Comparison of ENCODE assay signal across 2 cellular contexts in the genomic region with DNA sequence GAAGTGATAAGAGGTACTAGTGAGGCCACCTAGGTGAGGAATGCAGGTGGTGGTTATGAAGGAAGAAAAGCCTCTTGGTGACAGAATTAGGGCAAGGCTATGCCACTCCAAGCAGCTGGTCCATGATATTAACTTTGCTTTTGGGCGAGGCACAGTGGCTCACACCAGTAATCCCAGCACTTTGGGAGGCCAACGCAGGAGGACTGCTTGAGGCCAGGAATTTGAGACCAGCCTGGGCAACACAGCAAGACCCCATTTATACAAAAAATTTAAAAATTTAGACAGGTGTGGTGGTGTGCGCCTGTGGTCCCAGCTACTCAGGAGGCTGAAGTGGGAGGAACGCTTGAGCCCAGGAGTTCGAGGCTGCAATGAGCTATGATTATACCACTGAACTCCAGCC.
TF ChIP-seq lines count a peak whose summit lies in the region.

No MANE protein-coding gene starts in this region.

TF ChIP-seq in HepG2, 621 proteins besides CTCF, POLR2A, EP300 and RAD21:
- TF ChIP-seq, protein P1, sequence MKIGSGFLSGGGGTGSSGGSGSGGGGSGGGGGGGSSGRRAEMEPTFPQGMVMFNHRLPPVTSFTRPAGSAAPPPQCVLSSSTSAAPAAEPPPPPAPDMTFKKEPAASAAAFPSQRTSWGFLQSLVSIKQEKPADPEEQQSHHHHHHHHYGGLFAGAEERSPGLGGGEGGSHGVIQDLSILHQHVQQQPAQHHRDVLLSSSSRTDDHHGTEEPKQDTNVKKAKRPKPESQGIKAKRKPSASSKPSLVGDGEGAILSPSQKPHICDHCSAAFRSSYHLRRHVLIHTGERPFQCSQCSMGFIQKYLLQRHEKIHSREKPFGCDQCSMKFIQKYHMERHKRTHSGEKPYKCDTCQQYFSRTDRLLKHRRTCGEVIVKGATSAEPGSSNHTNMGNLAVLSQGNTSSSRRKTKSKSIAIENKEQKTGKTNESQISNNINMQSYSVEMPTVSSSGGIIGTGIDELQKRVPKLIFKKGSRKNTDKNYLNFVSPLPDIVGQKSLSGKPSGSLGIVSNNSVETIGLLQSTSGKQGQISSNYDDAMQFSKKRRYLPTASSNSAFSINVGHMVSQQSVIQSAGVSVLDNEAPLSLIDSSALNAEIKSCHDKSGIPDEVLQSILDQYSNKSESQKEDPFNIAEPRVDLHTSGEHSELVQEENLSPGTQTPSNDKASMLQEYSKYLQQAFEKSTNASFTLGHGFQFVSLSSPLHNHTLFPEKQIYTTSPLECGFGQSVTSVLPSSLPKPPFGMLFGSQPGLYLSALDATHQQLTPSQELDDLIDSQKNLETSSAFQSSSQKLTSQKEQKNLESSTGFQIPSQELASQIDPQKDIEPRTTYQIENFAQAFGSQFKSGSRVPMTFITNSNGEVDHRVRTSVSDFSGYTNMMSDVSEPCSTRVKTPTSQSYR (CRISPR knock-in tag; IDR thresholded peaks at IDR 0.05; ENCODE audit: borderline replicate concordance): no peak
- TF ChIP-seq, protein P2, sequence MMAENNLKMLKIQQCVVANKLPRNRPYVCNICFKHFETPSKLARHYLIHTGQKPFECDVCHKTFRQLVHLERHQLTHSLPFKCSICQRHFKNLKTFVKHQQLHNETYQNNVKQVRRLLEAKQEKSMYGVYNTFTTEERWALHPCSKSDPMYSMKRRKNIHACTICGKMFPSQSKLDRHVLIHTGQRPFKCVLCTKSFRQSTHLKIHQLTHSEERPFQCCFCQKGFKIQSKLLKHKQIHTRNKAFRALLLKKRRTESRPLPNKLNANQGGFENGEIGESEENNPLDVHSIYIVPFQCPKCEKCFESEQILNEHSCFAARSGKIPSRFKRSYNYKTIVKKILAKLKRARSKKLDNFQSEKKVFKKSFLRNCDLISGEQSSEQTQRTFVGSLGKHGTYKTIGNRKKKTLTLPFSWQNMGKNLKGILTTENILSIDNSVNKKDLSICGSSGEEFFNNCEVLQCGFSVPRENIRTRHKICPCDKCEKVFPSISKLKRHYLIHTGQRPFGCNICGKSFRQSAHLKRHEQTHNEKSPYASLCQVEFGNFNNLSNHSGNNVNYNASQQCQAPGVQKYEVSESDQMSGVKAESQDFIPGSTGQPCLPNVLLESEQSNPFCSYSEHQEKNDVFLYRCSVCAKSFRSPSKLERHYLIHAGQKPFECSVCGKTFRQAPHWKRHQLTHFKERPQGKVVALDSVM (CRISPR knock-in tag; IDR thresholded peaks at IDR 0.05): peak; percentile 29; the same call in 1 of the 2 replicates
- TF ChIP-seq, protein P3, sequence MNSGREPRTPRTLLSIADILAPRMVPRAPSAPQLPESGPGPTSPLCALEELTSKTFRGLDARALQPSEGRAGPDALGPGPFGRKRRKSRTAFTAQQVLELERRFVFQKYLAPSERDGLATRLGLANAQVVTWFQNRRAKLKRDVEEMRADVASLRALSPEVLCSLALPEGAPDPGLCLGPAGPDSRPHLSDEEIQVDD (CRISPR knock-in tag; IDR thresholded peaks at IDR 0.05; ENCODE audit: borderline replicate concordance): no peak
- peak; percentile 46; the same call in 1 of the 2 replicates for TF ChIP-seq POLR2AphosphoS2 (IDR thresholded peaks at IDR 0.05; ENCODE audit: low read depth, low read length)
- no peak for TF ChIP-seq ZNF230 (CRISPR knock-in tag; IDR thresholded peaks at IDR 0.05)
- TF ChIP-seq ZFP36L1 (CRISPR knock-in tag; IDR thresholded peaks at IDR 0.05): no peak
- TF ChIP-seq ZNF121 (CRISPR knock-in tag; IDR thresholded peaks at IDR 0.05): peak; percentile 84
- peak; percentile 30; the same call in 1 of the 2 replicates for TF ChIP-seq POLR2G (IDR thresholded peaks at IDR 0.05; ENCODE audit: low read depth, low read length)
- TF ChIP-seq SP1 (IDR thresholded peaks at IDR 0.05): no peak
- no peak for TF ChIP-seq SP1 (CRISPR knock-in tag; IDR thresholded peaks at IDR 0.05)
- no peak for TF ChIP-seq SMYD3 (CRISPR knock-in tag; IDR thresholded peaks at IDR 0.05)
- TF ChIP-seq ZNF788 (CRISPR knock-in tag; IDR thresholded peaks at IDR 0.05; ENCODE audit: borderline replicate concordance): no peak
- peak; percentile 49; the same call in 1 of the 2 replicates for TF ChIP-seq SSRP1 (CRISPR knock-in tag; IDR thresholded peaks at IDR 0.05)
- TF ChIP-seq ZBTB3 (CRISPR knock-in tag; IDR thresholded peaks at IDR 0.05; ENCODE audit: borderline replicate concordance, low read depth): no peak
- TF ChIP-seq RARA (CRISPR knock-in tag; IDR thresholded peaks at IDR 0.05): no peak

TF ChIP-seq in K562, 482 proteins besides CTCF, POLR2A, EP300 and RAD21:
- TF ChIP-seq ZNF780A (CRISPR knock-in tag; IDR thresholded peaks at IDR 0.05) (no peak), ZNF175 (CRISPR knock-in tag; IDR thresholded peaks at IDR 0.05; ENCODE audit: low read depth) (no peak), GABPB2 (CRISPR knock-in tag; conservative IDR thresholded peaks at IDR 0.05) (no peak), ZNF121 (CRISPR knock-in tag; conservative IDR thresholded peaks at IDR 0.05) (peak; percentile 65), TCFL5 (CRISPR knock-in tag; conservative IDR thresholded peaks at IDR 0.05) (no peak)
- TF ChIP-seq, protein P4, sequence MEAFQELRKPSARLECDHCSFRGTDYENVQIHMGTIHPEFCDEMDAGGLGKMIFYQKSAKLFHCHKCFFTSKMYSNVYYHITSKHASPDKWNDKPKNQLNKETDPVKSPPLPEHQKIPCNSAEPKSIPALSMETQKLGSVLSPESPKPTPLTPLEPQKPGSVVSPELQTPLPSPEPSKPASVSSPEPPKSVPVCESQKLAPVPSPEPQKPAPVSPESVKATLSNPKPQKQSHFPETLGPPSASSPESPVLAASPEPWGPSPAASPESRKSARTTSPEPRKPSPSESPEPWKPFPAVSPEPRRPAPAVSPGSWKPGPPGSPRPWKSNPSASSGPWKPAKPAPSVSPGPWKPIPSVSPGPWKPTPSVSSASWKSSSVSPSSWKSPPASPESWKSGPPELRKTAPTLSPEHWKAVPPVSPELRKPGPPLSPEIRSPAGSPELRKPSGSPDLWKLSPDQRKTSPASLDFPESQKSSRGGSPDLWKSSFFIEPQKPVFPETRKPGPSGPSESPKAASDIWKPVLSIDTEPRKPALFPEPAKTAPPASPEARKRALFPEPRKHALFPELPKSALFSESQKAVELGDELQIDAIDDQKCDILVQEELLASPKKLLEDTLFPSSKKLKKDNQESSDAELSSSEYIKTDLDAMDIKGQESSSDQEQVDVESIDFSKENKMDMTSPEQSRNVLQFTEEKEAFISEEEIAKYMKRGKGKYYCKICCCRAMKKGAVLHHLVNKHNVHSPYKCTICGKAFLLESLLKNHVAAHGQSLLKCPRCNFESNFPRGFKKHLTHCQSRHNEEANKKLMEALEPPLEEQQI (IDR thresholded peaks at IDR 0.05): no peak
- TF ChIP-seq, protein P5, sequence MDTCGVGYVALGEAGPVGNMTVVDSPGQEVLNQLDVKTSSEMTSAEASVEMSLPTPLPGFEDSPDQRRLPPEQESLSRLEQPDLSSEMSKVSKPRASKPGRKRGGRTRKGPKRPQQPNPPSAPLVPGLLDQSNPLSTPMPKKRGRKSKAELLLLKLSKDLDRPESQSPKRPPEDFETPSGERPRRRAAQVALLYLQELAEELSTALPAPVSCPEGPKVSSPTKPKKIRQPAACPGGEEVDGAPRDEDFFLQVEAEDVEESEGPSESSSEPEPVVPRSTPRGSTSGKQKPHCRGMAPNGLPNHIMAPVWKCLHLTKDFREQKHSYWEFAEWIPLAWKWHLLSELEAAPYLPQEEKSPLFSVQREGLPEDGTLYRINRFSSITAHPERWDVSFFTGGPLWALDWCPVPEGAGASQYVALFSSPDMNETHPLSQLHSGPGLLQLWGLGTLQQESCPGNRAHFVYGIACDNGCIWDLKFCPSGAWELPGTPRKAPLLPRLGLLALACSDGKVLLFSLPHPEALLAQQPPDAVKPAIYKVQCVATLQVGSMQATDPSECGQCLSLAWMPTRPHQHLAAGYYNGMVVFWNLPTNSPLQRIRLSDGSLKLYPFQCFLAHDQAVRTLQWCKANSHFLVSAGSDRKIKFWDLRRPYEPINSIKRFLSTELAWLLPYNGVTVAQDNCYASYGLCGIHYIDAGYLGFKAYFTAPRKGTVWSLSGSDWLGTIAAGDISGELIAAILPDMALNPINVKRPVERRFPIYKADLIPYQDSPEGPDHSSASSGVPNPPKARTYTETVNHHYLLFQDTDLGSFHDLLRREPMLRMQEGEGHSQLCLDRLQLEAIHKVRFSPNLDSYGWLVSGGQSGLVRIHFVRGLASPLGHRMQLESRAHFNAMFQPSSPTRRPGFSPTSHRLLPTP (IDR thresholded peaks at IDR 0.05; ENCODE audit: borderline replicate concordance, extremely low read depth, insufficient read length): no peak
- TF ChIP-seq, protein P6, sequence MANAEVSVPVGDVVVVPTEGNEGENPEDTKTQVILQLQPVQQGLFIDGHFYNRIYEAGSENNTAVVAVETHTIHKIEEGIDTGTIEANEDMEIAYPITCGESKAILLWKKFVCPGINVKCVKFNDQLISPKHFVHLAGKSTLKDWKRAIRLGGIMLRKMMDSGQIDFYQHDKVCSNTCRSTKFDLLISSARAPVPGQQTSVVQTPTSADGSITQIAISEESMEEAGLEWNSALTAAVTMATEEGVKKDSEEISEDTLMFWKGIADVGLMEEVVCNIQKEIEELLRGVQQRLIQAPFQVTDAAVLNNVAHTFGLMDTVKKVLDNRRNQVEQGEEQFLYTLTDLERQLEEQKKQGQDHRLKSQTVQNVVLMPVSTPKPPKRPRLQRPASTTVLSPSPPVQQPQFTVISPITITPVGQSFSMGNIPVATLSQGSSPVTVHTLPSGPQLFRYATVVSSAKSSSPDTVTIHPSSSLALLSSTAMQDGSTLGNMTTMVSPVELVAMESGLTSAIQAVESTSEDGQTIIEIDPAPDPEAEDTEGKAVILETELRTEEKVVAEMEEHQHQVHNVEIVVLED (CRISPR knock-in tag; IDR thresholded peaks at IDR 0.05): no peak
TF ChIP-seq in K562: peak in this region for 1.
